Comparison of ENCODE assay signal across 8 cellular contexts in the genomic region with DNA sequence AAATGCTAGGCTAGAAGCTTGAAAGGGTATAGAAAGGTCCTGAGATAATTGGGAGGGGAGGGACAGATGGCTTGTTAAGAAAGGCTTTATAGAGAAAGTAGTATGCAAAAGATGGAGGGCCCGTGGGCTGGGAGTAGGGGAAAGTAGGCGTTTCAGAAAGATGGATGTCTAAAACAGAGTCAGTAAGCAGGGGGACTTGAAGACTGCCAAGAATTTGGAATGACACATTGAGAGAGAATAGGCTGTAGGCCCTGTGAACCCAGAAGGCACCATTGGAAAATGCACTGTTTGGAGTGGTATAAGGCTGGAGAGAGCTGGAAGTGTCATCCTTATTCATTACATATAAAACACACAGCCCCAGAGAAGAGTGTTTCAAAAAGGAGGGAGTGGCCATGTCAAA. TPM values are rescaled to one million over a fixed set of nuclear protein-coding genes. Genes with fewer than 3 reads are reported as not detected.
DNase-seq lines count a peak whose midpoint lies in the region; ATAC-seq and TF ChIP-seq lines count a peak whose summit lies in the region.

No MANE protein-coding gene starts in this region.

- peaks cover 8% of the 10 kb centered on the region; the same call in 1 of the 2 replicates for H3K9me3 Mint-ChIP-seq in HFFc6
- no peaks in the 10 kb centered on the region for H3K9me3 Mint-ChIP-seq in activated T-cell treated with anti-CD3 and anti-CD28 coated beads, Interleukin-2, amount 50 U/mL, for 72 hours

- H4K20me1 ChIP-seq in BLaER1 treated with 17β-estradiol and CSF1 and Interleukin-3, amounts not matched to agents 10 nM and 100 nM: peaks cover 24 to 58% (median 49%) of the 10 kb centered on the region in 11 experiments; a peak in 20 of 22 replicates

- no peaks in the 10 kb centered on the region for H3K9me3 ChIP-seq in BLaER1 treated with 17β-estradiol and CSF1 and Interleukin-3, amounts not matched to agents 10 nM and 100 nM (replicated peaks in 1 of 11)
- no peaks in the 10 kb centered on the region for H3K9me3 ChIP-seq in right cardiac atrium (ENCODE audit: control insufficient read depth, low read length)

- DNase-seq in HFFc6 (peak; percentile 35), right cardiac atrium (no peak), inferior parietal cortex (ENCODE audit: extremely low spot score) (no peak), HK-2 (ENCODE audit: unreplicated experiment) (no peak)
- peak in 1 of 2 donors; percentile 8 for DNase-seq in activated T-cell treated with anti-CD3 and anti-CD28 coated beads, Interleukin-2, amount 50 U/mL, for 72 hours

- no peak for ATAC-seq in activated T-cell treated with anti-CD3 and anti-CD28 coated beads, Interleukin-2, amount 50 U/mL, for 72 hours (replicated peaks in 1 of 2)
- ATAC-seq in right cardiac atrium: no peak
- no peak for ATAC-seq in HG02970 (IDR thresholded peaks at IDR 0.05; ENCODE audit: low FRiP score, unreplicated experiment)

- intact Hi-C loops in right cardiac atrium (cut with DNase I): no loop called here

- H3K9ac ChIP-seq in BLaER1 treated with 17β-estradiol and CSF1 and Interleukin-3, amounts not matched to agents 10 nM and 100 nM: peak overlapping the region; percentile 91 to 100 (median 99)

- peaks cover 30 to 44% (median 40%) of the 10 kb centered on the region in 10 experiments for H3K4me1 ChIP-seq in BLaER1 treated with 17β-estradiol and CSF1 and Interleukin-3, amounts not matched to agents 10 nM and 100 nM
- peaks cover 2% of the 10 kb centered on the region for H3K4me1 ChIP-seq in right cardiac atrium (ENCODE audit: control insufficient read depth, insufficient read depth, low read length)

- H3K4me2 ChIP-seq in BLaER1 treated with 17β-estradiol and CSF1 and Interleukin-3, amounts not matched to agents 10 nM and 100 nM: peak overlapping the region; percentile 89 to 99 (median 94)

- H3K27ac ChIP-seq in BLaER1 treated with 17β-estradiol and CSF1 and Interleukin-3, amounts not matched to agents 10 nM and 100 nM: peak overlapping the region; percentile 94 to 100 (median 99); a peak in 21 of 22 replicates
- H3K27ac ChIP-seq in right cardiac atrium (ENCODE audit: low read length): no peak overlapping the region
- peak overlapping the region in 18 of 21 experiments; percentile 94 to 100 (median 100) for H3K27ac ChIP-seq in skin epidermis

- H3K36me3 ChIP-seq in BLaER1 treated with 17β-estradiol and CSF1 and Interleukin-3, amounts not matched to agents 10 nM and 100 nM: peaks cover 41 to 70% (median 54%) of the 10 kb centered on the region in 11 experiments

- H3K4me1 Mint-ChIP-seq in HFFc6 (ENCODE audit: low read depth): peaks cover 44% of the 10 kb centered on the region
- peaks cover 49% of the 10 kb centered on the region for H3K4me1 Mint-ChIP-seq in activated T-cell treated with anti-CD3 and anti-CD28 coated beads, Interleukin-2, amount 50 U/mL, for 72 hours (ENCODE audit: low read depth)

- H3K27me3 Mint-ChIP-seq in HFFc6 (ENCODE audit: insufficient read depth): no peaks in the 10 kb centered on the region
- H3K27me3 Mint-ChIP-seq in activated T-cell treated with anti-CD3 and anti-CD28 coated beads, Interleukin-2, amount 50 U/mL, for 72 hours (ENCODE audit: low read depth): no peaks in the 10 kb centered on the region

- H3K4me3 ChIP-seq in BLaER1 treated with 17β-estradiol and CSF1 and Interleukin-3, amounts not matched to agents 10 nM and 100 nM: peak overlapping the region; percentile 77 to 95 (median 86)
- H3K4me3 ChIP-seq in right cardiac atrium (ENCODE audit: low read length): peak overlapping the region; percentile 49
- H3K4me3 ChIP-seq in skin epidermis: peak overlapping the region; percentile 62 to 97 (median 77)

- H3K27ac Mint-ChIP-seq in HFFc6: peak overlapping the region; percentile 100
- H3K27ac Mint-ChIP-seq in activated T-cell treated with anti-CD3 and anti-CD28 coated beads, Interleukin-2, amount 50 U/mL, for 72 hours: peak overlapping the region; percentile 100

- under 1% methylated on average over 2 of the region's 2 CpGs for WGBS in right cardiac atrium

- TF ChIP-seq CTCF in HFFc6 (IDR thresholded peaks at IDR 0.05): no peak

- no peaks in the 10 kb centered on the region for H3K27me3 ChIP-seq in BLaER1 treated with 17β-estradiol and CSF1 and Interleukin-3, amounts not matched to agents 10 nM and 100 nM
- H3K27me3 ChIP-seq in right cardiac atrium (ENCODE audit: control insufficient read depth, insufficient read depth): no peaks in the 10 kb centered on the region

- peaks cover 27% of the 10 kb centered on the region for H3K36me3 Mint-ChIP-seq in HFFc6 (ENCODE audit: low read depth)
- H3K36me3 Mint-ChIP-seq in activated T-cell treated with anti-CD3 and anti-CD28 coated beads, Interleukin-2, amount 50 U/mL, for 72 hours (ENCODE audit: insufficient read depth in 2 of 2): peaks cover 5 to 28% of the 10 kb centered on the region in 2 donors

- H3K4me3 Mint-ChIP-seq in HFFc6: peak overlapping the region; percentile 97
- H3K4me3 Mint-ChIP-seq in activated T-cell treated with anti-CD3 and anti-CD28 coated beads, Interleukin-2, amount 50 U/mL, for 72 hours: peak overlapping the region; percentile 86 to 100

RNA-seq across cellular contexts. Expression of a gene that starts 0.9 kb away (rescaled TPM):
- 10 to 100 TPM; 55.9 to 78.3 (median 70.4) TPM for total RNA-seq in HFFc6 (2021; fragmentation: NEBNext Ultra II Directional; extraction: Animal tissue kit (Norgen Biotek cat#: 25700))
- 100 to 1,000 TPM; 142 to 158 TPM for total RNA-seq in activated T-cell treated with anti-CD3 and anti-CD28 coated beads, Interleukin-2, amount 50 U/mL, for 72 hours
- total RNA-seq in right cardiac atrium: 10 to 100 TPM; 44.4 to 48.3 (median 45.5) TPM
- polyA plus RNA-seq in right cardiac atrium: 62.4 TPM

RNA-seq across cellular contexts. Expression of a gene that starts 1.2 kb away (rescaled TPM):
- total RNA-seq in HFFc6 (2021; fragmentation: NEBNext Ultra II Directional; extraction: Animal tissue kit (Norgen Biotek cat#: 25700)): 1 to 10 TPM; 5.5 to 8.0 (median 7.6) TPM
- 10 to 100 TPM; 15.5 to 16.0 TPM for total RNA-seq in activated T-cell treated with anti-CD3 and anti-CD28 coated beads, Interleukin-2, amount 50 U/mL, for 72 hours
- total RNA-seq in right cardiac atrium: 1 to 10 TPM; 3.2 to 4.2 (median 3.9) TPM
- polyA plus RNA-seq in right cardiac atrium: 2.3 TPM

RNA-seq across cellular contexts. Expression of a gene that starts 45.8 kb away (rescaled TPM):
- total RNA-seq in HFFc6 (2021; fragmentation: NEBNext Ultra II Directional; extraction: Animal tissue kit (Norgen Biotek cat#: 25700)): 10 to 100 TPM; 22.2 to 33.7 (median 28.2) TPM
- total RNA-seq in activated T-cell treated with anti-CD3 and anti-CD28 coated beads, Interleukin-2, amount 50 U/mL, for 72 hours: 1 to 10 TPM; 5.7 to 7.4 TPM
- total RNA-seq in right cardiac atrium: 10 to 100 TPM; 34.3 to 41.9 (median 38.2) TPM
- polyA plus RNA-seq in right cardiac atrium: 9.5 TPM
